Comparison of ENCODE assay signal across 22 cellular contexts in the genomic region with DNA sequence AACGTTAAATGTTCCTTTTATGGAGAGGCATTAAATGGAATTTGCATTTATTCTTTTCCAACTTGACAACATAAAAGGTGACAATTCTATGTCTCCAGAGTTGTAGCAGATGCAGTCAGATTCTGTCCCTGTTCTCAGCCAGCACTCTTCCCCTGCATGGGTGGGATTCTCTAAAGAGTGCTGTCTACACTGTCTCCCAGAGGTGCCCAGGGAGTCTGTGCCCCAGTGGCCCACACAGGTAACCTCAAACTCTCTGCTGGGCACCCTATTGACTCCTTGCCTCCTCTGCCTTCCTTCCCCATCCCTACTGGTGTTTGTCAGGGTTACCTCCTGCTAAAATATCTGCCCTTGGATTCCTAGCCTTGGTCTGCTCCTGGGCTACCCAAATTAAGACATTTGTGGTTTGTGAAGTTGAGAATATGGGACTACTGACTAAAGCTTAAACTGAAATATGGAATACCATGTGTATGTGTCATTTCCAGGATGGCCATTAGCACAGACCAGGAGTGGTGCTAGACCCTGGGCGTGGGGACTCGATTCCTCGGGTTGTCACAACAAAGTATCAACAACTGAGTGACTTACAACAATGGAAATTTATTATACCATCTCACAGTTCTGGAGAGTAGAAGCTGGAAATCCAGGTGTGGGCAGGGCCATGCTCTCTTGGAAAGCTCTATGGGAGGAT.
DNase-seq lines count a peak whose midpoint lies in the region; ATAC-seq, FAIRE-seq and TF ChIP-seq lines count a peak whose summit lies in the region.
"Had no signal": no experiment of that assay in that cellular context is flagged by ENCODE, and none has a peak within 500 bp of the region (broad histone marks: within the 10 kb centered on the region; RNA-seq: fewer than 3 reads in every experiment).

No MANE protein-coding gene starts in this region.

- no peak for FAIRE-seq in bronchial epithelial cell (lab: Jason Lieb, UNC)
- FAIRE-seq: H1 had no signal

- TF ChIP-seq CTCF in bronchial epithelial cell (IDR thresholded peaks at IDR 0.05; ENCODE audit: insufficient read depth, low read length, severe bottlenecking) (no peak), GM10266 (IDR thresholded peaks at IDR 0.05; ENCODE audit: control insufficient read depth, insufficient read depth, low read depth, missing control alignments) (no peak)

- ATAC-seq in HG03135 (IDR thresholded peaks at IDR 0.05; ENCODE audit: unreplicated experiment) = no peak
- ATAC-seq: esophagus mucosa, mucosa of descending colon had no signal

- H3K27ac ChIP-seq in KOPT-K1 (ENCODE audit: low read depth, low read length, poor library complexity, severe bottlenecking) = peak overlapping the region; percentile 55
- H3K27ac ChIP-seq: left ventricle myocardium inferior, neural progenitor cell, VCaP had no signal

- H3K4me3 ChIP-seq in bronchial epithelial cell (ENCODE audit: low read depth, low read length) = no peak overlapping the region
- H3K4me3 ChIP-seq: left ventricle myocardium inferior, mucosa of descending colon, neural progenitor cell had no signal

- H3K9me3 ChIP-seq in KOPT-K1 (ENCODE audit: insufficient read depth, low read length, poor library complexity, severe bottlenecking) = no peaks in the 10 kb centered on the region
- H3K9me3 ChIP-seq: left ventricle myocardium inferior, mucosa of descending colon had no signal

- peaks cover 4% of the 10 kb centered on the region for H3K27me3 ChIP-seq in bronchial epithelial cell (ENCODE audit: control insufficient read depth, insufficient read depth, low read length)
- H3K27me3 ChIP-seq: neural progenitor cell had no signal

- DNase-seq in EH (ENCODE audit: low read depth) (peak; percentile 82), bronchial epithelial cell (ENCODE audit: low read depth) (peak; percentile 37), renal cortical epithelial cell (ENCODE audit: low read depth) (peak; percentile 4), GM10266 (ENCODE audit: extremely low spot score) (no peak), NCI-H748 treated with DMSO at 0.1 percent for 48 hours (lab: John Stamatoyannopoulos, UW) (no peak), HuH-7 (ENCODE audit: low spot score) (no peak)
- DNase-seq: activated naive CD4-positive, alpha-beta T cell; activated T-cell treated with anti-CD3 and anti-CD28 coated beads for 4 hours; amniotic stem cell; Kasumi-1; left ventricle myocardium inferior; mucosa of descending colon; NCI-H1105 treated with DMSO at 0.1 percent for 48 hours; NCI-H2081 treated with DMSO at 0.1 percent for 48 hours; NCI-H510A; T-helper 1 cell had no signal

- H3K36me3 ChIP-seq in KOPT-K1 (ENCODE audit: insufficient read depth, low read length) (peaks cover 47% of the 10 kb centered on the region), bronchial epithelial cell (ENCODE audit: control insufficient read depth, insufficient read depth, low read length) (no peaks in the 10 kb centered on the region)
- H3K36me3 ChIP-seq: left ventricle myocardium inferior, neural progenitor cell had no signal

Comparison
In these comparisons a context has a peak if more than half of its experiments do, and no peak if none do; other contexts are left out.
1. DNase-seq: peak in EH (single experiment), bronchial epithelial cell (single experiment) and renal cortical epithelial cell (single experiment); none in GM10266 (single experiment), NCI-H748 treated with DMSO at 0.1 percent for 48 hours (single experiment) and HuH-7 (single experiment).